19 cellular contexts compared by ENCODE assay signal in genomic region chr20:40945189-40945588, GRCh38.
"Had no signal": no experiment of that assay in that cellular context is flagged by ENCODE, and none has a peak within 500 bp of the region (broad histone marks: within the 10 kb centered on the region; RNA-seq: fewer than 3 reads in every experiment).

No MANE protein-coding gene starts in this region.

- H3K4me1 ChIP-seq: ascending aorta, left ventricle myocardium inferior, upper lobe of right lung had no signal

- H3K4me3 ChIP-seq: adrenal gland, ascending aorta, hepatocyte, left ventricle myocardium inferior, smooth muscle cell, thoracic aorta, upper lobe of right lung had no signal

- DNase-seq: activated CD4-positive, alpha-beta T cell treated with anti-CD3 and anti-CD28 coated beads for 1 hour; activated T-cell treated with anti-CD3 and anti-CD28 coated beads, Interleukin-2, amount 50 U/mL, for 1 hour; effector memory CD4-positive, alpha-beta T cell; stimulated activated CD4-positive, alpha-beta T cell treated with anti-CD3 and anti-CD28 coated beads, Interleukin-2, amount 100 ng/mL, for 48 hours; stimulated activated CD8-positive, alpha-beta memory T cell treated with anti-CD3 and anti-CD28 coated beads, Interleukin-4, amount 100 ng/mL, for 48 hours; stimulated activated naive CD4-positive, alpha-beta T cell; T-helper 9 cell; upper lobe of right lung had no signal

- ATAC-seq: natural killer cell treated with Interleukin-12 subunit alpha and Interleukin-12 subunit beta and Interleukin-15 and Interleukin-18, amount 100 ng/mL, for 72 hours had no signal

- H3K4me2 ChIP-seq: hepatocyte, smooth muscle cell had no signal

- H3K4me3 Mint-ChIP-seq: dendritic cell treated with granulocyte-macrophage colony-stimulating factor and Interleukin-4, amounts not matched to agents 40 ng/mL and 50 ng/mL, for 4 days; immature natural killer cell; natural killer cell treated with Interleukin-12 subunit alpha and Interleukin-12 subunit beta and Interleukin-15 and Interleukin-18, amount 100 ng/mL, for 72 hours had no signal

- H3K36me3 Mint-ChIP-seq: activated naive CD4-positive, alpha-beta T cell treated with anti-CD3 and anti-CD28 coated beads, Interleukin-2, amount 50 U/mL, for 72 hours; natural killer cell treated with Interleukin-12 subunit alpha and Interleukin-12 subunit beta and Interleukin-15 and Interleukin-18, amount 100 ng/mL, for 72 hours had no signal

- H3K36me3 ChIP-seq: adrenal gland, ascending aorta, brain microvascular endothelial cell, left ventricle myocardium inferior, thoracic aorta, upper lobe of right lung had no signal

- H3K27me3 ChIP-seq: adrenal gland, ascending aorta, brain microvascular endothelial cell, upper lobe of right lung had no signal

- H2AFZ ChIP-seq: hepatocyte had no signal

- H3K9me3 Mint-ChIP-seq: activated naive CD4-positive, alpha-beta T cell treated with anti-CD3 and anti-CD28 coated beads, Interleukin-2, amount 50 U/mL, for 72 hours; dendritic cell treated with granulocyte-macrophage colony-stimulating factor and Interleukin-4, amounts not matched to agents 40 ng/mL and 50 ng/mL, for 4 days; immature natural killer cell; natural killer cell treated with Interleukin-12 subunit alpha and Interleukin-12 subunit beta and Interleukin-15 and Interleukin-18, amount 100 ng/mL, for 72 hours had no signal

- H3K9me3 ChIP-seq: adrenal gland, ascending aorta, left ventricle myocardium inferior, thoracic aorta, upper lobe of right lung had no signal

- H3K27ac ChIP-seq: adrenal gland, ascending aorta, brain microvascular endothelial cell, hepatocyte, left ventricle myocardium inferior, thoracic aorta, upper lobe of right lung had no signal

- H3K27ac Mint-ChIP-seq: activated naive CD4-positive, alpha-beta T cell treated with anti-CD3 and anti-CD28 coated beads, Interleukin-2, amount 50 U/mL, for 72 hours; dendritic cell treated with granulocyte-macrophage colony-stimulating factor and Interleukin-4, amounts not matched to agents 40 ng/mL and 50 ng/mL, for 4 days; immature natural killer cell; natural killer cell treated with Interleukin-12 subunit alpha and Interleukin-12 subunit beta and Interleukin-15 and Interleukin-18, amount 100 ng/mL, for 72 hours had no signal
